Comparison of ENCODE assay signal across 24 cellular contexts in genomic region chr6:135962731-135963130, GRCh38.
A peak's percentile ranks its signal among the peaks of the same experiment; 100 is the strongest.
DNase-seq lines count a peak whose midpoint lies in the region; ATAC-seq, FAIRE-seq and TF ChIP-seq lines count a peak whose summit lies in the region.
"Had no signal": no experiment of that assay in that cellular context is flagged by ENCODE, and none has a peak within 500 bp of the region (broad histone marks: within the 10 kb centered on the region; RNA-seq: fewer than 3 reads in every experiment).

No MANE protein-coding gene starts in this region.

- FAIRE-seq in astrocyte (lab: Jason Lieb, UNC), result no peak
- FAIRE-seq: A204.1, frontal cortex had no signal

- H3K27ac Mint-ChIP-seq in astrocyte (ENCODE audit: unreplicated experiment), result no peak overlapping the region
- no peak overlapping the region for H3K27ac Mint-ChIP-seq in activated naive CD8-positive, alpha-beta T cell treated with anti-CD3 and anti-CD28 coated beads for 36 hours
- H3K27ac Mint-ChIP-seq: CD4-positive, alpha-beta memory T cell; stimulated activated naive B cell treated with anti-CD40 and anti-IgM and Interleukin-4, amounts not matched to agents 10 μg/mL and 1 μg/mL and 100 μg/mL, for 72 hours had no signal

- H3K4me3 ChIP-seq in astrocyte (ENCODE audit: insufficient read depth, low read depth, low read length) (no peak overlapping the region), fibroblast of the aortic adventitia (ENCODE audit: low read depth, low read length) (no peak overlapping the region)
- H3K4me3 ChIP-seq: HAP-1, PC-9, SK-N-MC, tibial nerve had no signal

- DNase-seq in A172 (ENCODE audit: low spot score) (peak; percentile 64), HT1080 (ENCODE audit: low read depth) (peak; percentile 94), astrocyte (ENCODE audit: low read depth) (peak; percentile 99), fibroblast of the aortic adventitia (ENCODE audit: low read depth) (peak; percentile 96), ACHN (no peak)
- no peak for DNase-seq in stimulated activated CD4-positive, alpha-beta T cell treated with anti-CD3 and anti-CD28 coated beads, Interleukin-2, amount 100 ng/mL, for 24 hours
- DNase-seq in activated naive CD8-positive, alpha-beta T cell treated with anti-CD3 and anti-CD28 coated beads for 36 hours, result no peak
- DNase-seq: activated CD4-positive, alpha-beta T cell treated with anti-CD3 and anti-CD28 coated beads for 4 hours; amniotic stem cell; CD4-positive, alpha-beta memory T cell; DMS79; midbrain; NCI-H1417 treated with DMSO at 0.1 percent for 48 hours; NCI-H748 treated with DMSO at 0.1 percent for 48 hours; PC-9; retina; stimulated activated naive B cell treated with anti-CD40 and anti-IgM and Interleukin-4, amounts not matched to agents 10 μg/mL and 1 μg/mL and 100 μg/mL, for 72 hours had no signal

- H3K27me3 Mint-ChIP-seq in astrocyte (ENCODE audit: low read depth, unreplicated experiment), result no peaks in the 10 kb centered on the region
- H3K27me3 Mint-ChIP-seq in activated naive CD8-positive, alpha-beta T cell treated with anti-CD3 and anti-CD28 coated beads for 36 hours, result peaks cover 4% of the 10 kb centered on the region

- no peaks in the 10 kb centered on the region for H3K4me1 Mint-ChIP-seq in astrocyte (ENCODE audit: low read depth, unreplicated experiment)
- H3K4me1 Mint-ChIP-seq in activated naive CD8-positive, alpha-beta T cell treated with anti-CD3 and anti-CD28 coated beads for 36 hours, result no peaks in the 10 kb centered on the region
- H3K4me1 Mint-ChIP-seq: CD4-positive, alpha-beta memory T cell; neural crest cell; stimulated activated naive B cell treated with anti-CD40 and anti-IgM and Interleukin-4, amounts not matched to agents 10 μg/mL and 1 μg/mL and 100 μg/mL, for 72 hours had no signal

- peaks cover 5% of the 10 kb centered on the region for H3K9me3 Mint-ChIP-seq in astrocyte (ENCODE audit: unreplicated experiment)
- peaks cover 12% of the 10 kb centered on the region for H3K9me3 Mint-ChIP-seq in activated naive CD8-positive, alpha-beta T cell treated with anti-CD3 and anti-CD28 coated beads for 36 hours

- TF ChIP-seq CTCF in astrocyte (IDR thresholded peaks at IDR 0.05; ENCODE audit: insufficient read depth, low read depth, low read length) (no peak), fibroblast of the aortic adventitia (IDR thresholded peaks at IDR 0.05; ENCODE audit: insufficient read depth, low read length) (no peak)

- H3K9me3 ChIP-seq in astrocyte (ENCODE audit: insufficient read depth, low read depth, low read length), result peaks cover 3% of the 10 kb centered on the region
- H3K9me3 ChIP-seq: HAP-1 had no signal

- no peak overlapping the region for H2AFZ ChIP-seq in astrocyte (ENCODE audit: low read depth, low read length)
- H2AFZ ChIP-seq: PC-9 had no signal

- ATAC-seq in HG02642 (IDR thresholded peaks at IDR 0.05; ENCODE audit: poor library complexity, unreplicated experiment), result no peak
- ATAC-seq: stimulated activated naive B cell treated with anti-CD40 and anti-IgM and Interleukin-4, amounts not matched to agents 10 μg/mL and 1 μg/mL and 100 μg/mL, for 72 hours had no signal

- peak overlapping the region; percentile 39 for H3K4me2 ChIP-seq in astrocyte (ENCODE audit: low read length)
- H3K4me2 ChIP-seq: PC-9 had no signal

- H3K27ac ChIP-seq in astrocyte (ENCODE audit: low read depth, low read length), result no peak overlapping the region
- H3K27ac ChIP-seq: PC-9, SK-N-MC, tibial nerve had no signal

- H3K79me2 ChIP-seq in astrocyte (ENCODE audit: insufficient read depth, low read length), result no peaks in the 10 kb centered on the region

- H3K36me3 Mint-ChIP-seq in astrocyte (ENCODE audit: low read depth, unreplicated experiment), result no peaks in the 10 kb centered on the region
- peaks cover 7% of the 10 kb centered on the region for H3K36me3 Mint-ChIP-seq in activated naive CD8-positive, alpha-beta T cell treated with anti-CD3 and anti-CD28 coated beads for 36 hours
- H3K36me3 Mint-ChIP-seq: CD4-positive, alpha-beta memory T cell had no signal

- H3K36me3 ChIP-seq in astrocyte (ENCODE audit: insufficient read depth, low read length), result no peaks in the 10 kb centered on the region
- H3K36me3 ChIP-seq: HAP-1, tibial nerve had no signal

- H3K27me3 ChIP-seq in astrocyte (ENCODE audit: insufficient read depth, low read length), result no peaks in the 10 kb centered on the region
- H3K27me3 ChIP-seq: tibial nerve had no signal

- no peak overlapping the region for H3K4me3 Mint-ChIP-seq in astrocyte (ENCODE audit: unreplicated experiment)
- no peak overlapping the region for H3K4me3 Mint-ChIP-seq in activated naive CD8-positive, alpha-beta T cell treated with anti-CD3 and anti-CD28 coated beads for 36 hours
- H3K4me3 Mint-ChIP-seq: CD4-positive, alpha-beta memory T cell; neural crest cell; stimulated activated naive B cell treated with anti-CD40 and anti-IgM and Interleukin-4, amounts not matched to agents 10 μg/mL and 1 μg/mL and 100 μg/mL, for 72 hours had no signal

- no peaks in the 10 kb centered on the region for H4K20me1 ChIP-seq in astrocyte (ENCODE audit: insufficient read depth, low read length)

- H3K9ac ChIP-seq in astrocyte (ENCODE audit: low read length), result no peak overlapping the region

- peaks cover 11% of the 10 kb centered on the region for H3K4me1 ChIP-seq in astrocyte (ENCODE audit: insufficient read depth, low read length)
- H3K4me1 ChIP-seq: HAP-1 had no signal

- in situ Hi-C loops in ACHN (cut with HindIII; ENCODE audit: low pct_ligation_motif_present, low pct_unique_long_range_greater_than_20kb, low sequenced_read_pairs), result no loop called here

Comparison
In these comparisons a context has a peak if more than half of its experiments do, and no peak if none do; other contexts are left out.
1. DNase-seq: peak in A172 (single experiment), HT1080 (single experiment), astrocyte (single experiment) and fibroblast of the aortic adventitia (single experiment); none in stimulated activated CD4-positive, alpha-beta T cell treated with anti-CD3 and anti-CD28 coated beads, Interleukin-2, amount 100 ng/mL, for 24 hours (0 of 2), activated naive CD8-positive, alpha-beta T cell treated with anti-CD3 and anti-CD28 coated beads for 36 hours (single experiment) and ACHN (single experiment).